Comparison of ENCODE assay signal across 18 cellular contexts in the genomic region with DNA sequence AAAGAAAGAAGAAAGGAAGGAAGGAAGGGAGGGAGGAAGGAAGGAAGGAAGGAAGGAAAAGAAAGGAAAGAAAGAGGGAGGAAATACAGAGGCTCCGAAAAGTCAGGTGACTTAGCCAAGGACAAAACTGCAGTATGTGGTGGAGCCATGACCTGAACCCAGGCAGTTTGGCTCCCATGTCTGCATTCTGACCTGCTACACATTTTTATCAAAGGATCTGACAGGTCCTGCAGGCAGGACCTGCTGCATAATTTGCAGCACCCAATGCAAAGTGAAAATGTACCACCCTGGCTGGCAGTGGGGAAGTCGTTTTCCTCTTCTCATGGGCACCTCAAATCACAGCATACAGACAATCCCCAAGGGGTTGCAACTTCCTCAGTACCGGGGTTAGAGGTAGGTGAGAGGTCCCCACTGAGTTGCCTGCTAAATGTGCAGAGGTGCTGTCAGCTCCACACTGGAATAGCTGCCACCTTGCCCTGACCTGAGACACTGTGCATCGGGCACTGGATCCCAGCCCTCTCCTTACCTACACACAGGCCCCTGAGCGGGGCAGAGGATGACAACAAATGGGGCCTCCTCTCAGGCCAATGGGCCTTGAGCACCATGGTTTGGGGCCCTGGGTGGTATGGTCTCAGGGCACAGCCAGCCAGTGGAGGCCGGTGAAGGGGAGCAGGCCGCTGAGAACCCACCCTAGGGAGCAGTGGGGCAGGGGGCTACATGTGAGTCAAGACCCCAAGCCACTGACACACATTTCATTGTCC.
"Had no signal": no experiment of that assay in that cellular context is flagged by ENCODE, and none has a peak within 500 bp of the region (broad histone marks: within the 10 kb centered on the region; RNA-seq: fewer than 3 reads in every experiment).

No MANE protein-coding gene starts in this region.

- H3K36me3 ChIP-seq: ovary, sigmoid colon, thyroid gland, vagina had no signal

- H2AFZ ChIP-seq: hepatocyte had no signal

- H3K27ac Mint-ChIP-seq: activated T-helper 2 cell treated with anti-CD3 and anti-CD28 coated beads, Interferon-gamma antibody, Interleukin-2, Interleukin-4, amounts not matched to agents 10 μg/mL and 5 μg/mL and 100 μg/mL, durations not matched to agents 14 hours and 24 hours and 36 hours had no signal

- H3K4me3 ChIP-seq: body of pancreas, coronary artery, hepatocyte, ovary, sigmoid colon, thyroid gland, vagina had no signal

- ATAC-seq: body of pancreas, left ventricle myocardium superior had no signal

- H3K27me3 ChIP-seq: body of pancreas, hepatocyte, ovary, sigmoid colon, thyroid gland, vagina had no signal

- H3K79me2 ChIP-seq: hepatocyte had no signal

- H3K4me2 ChIP-seq: hepatocyte had no signal

- DNase-seq: activated CD4-positive, alpha-beta T cell treated with anti-CD3 and anti-CD28 coated beads, Interleukin-2, amount 50 U/mL, for 1 hour; activated naive CD4-positive, alpha-beta T cell treated with anti-CD3 and anti-CD28 coated beads, Interleukin-2, amount 50 U/mL, for 16 hours; activated T-cell treated with anti-CD3 and anti-CD28 coated beads for 4 hours; amniotic stem cell; body of pancreas; central memory CD4-positive, alpha-beta T cell; effector CD8-positive, alpha-beta T cell; kidney; left ventricle myocardium superior; mesendoderm; ovary; sigmoid colon; stimulated activated CD4-positive, alpha-beta T cell treated with anti-CD3 and anti-CD28 coated beads, Interleukin-2, amount 100 ng/mL, for 48 hours; thyroid gland had no signal

- H3K4me1 ChIP-seq: body of pancreas, sigmoid colon, thyroid gland, vagina had no signal

- H3K27ac ChIP-seq: body of pancreas, coronary artery, hepatocyte, ovary, sigmoid colon, thyroid gland, vagina had no signal

- H3K9me3 ChIP-seq: body of pancreas, ovary, thyroid gland, vagina had no signal
